8 cellular contexts compared by ENCODE assay signal in genomic region chr21:34243562-34243961, GRCh38.
DNase-seq lines count a peak whose midpoint lies in the region; ATAC-seq and TF ChIP-seq lines count a peak whose summit lies in the region.

No MANE protein-coding gene starts in this region.

- H3K36me3 ChIP-seq in BJ (ENCODE audit: control insufficient read depth, insufficient read depth, low read length) (no peaks in the 10 kb centered on the region), SJCRH30 (no peaks in the 10 kb centered on the region)

- ATAC-seq in stimulated activated naive CD8-positive, alpha-beta T cell treated with anti-CD3 and anti-CD28 coated beads, Interleukin-15, Interleukin-2, amounts not matched to agents 100 U/mL and 50 U/mL, for 24 hours = no peak
- ATAC-seq in HG03432 (IDR thresholded peaks at IDR 0.05; ENCODE audit: unreplicated experiment) (no peak), HG03442 (IDR thresholded peaks at IDR 0.05; ENCODE audit: unreplicated experiment) (no peak), HG03378 (IDR thresholded peaks at IDR 0.05; ENCODE audit: unreplicated experiment) (no peak)

- no peaks in the 10 kb centered on the region for H3K9me3 ChIP-seq in SJCRH30 (replicated peaks)

- H3K27ac ChIP-seq in SJCRH30 = no peak overlapping the region

- POLR2A ChIA-PET in BJ (lab: Charles Lee) = no interaction called here

- peak; percentile 61 for TF ChIP-seq CTCF in BJ (IDR thresholded peaks at IDR 0.05; ENCODE audit: insufficient read depth, low read depth, low read length)

- no peak for DNase-seq in BJ (ENCODE audit: low read depth)
- peak; percentile 11 for DNase-seq in HCEC 1CT
- DNase-seq in SJCRH30 = peak; percentile 19 to 57
- peak; percentile 8 for DNase-seq in fibroblast of peridontal ligament (ENCODE audit: extremely low read depth)
- peak; percentile 21 for DNase-seq in stimulated activated naive CD8-positive, alpha-beta T cell treated with anti-CD3 and anti-CD28 coated beads, Interleukin-15, Interleukin-2, amounts not matched to agents 100 U/mL and 50 U/mL, for 24 hours

- no peaks in the 10 kb centered on the region for H3K4me1 ChIP-seq in SJCRH30

- peaks cover 3% of the 10 kb centered on the region; the same call in 1 of the 2 replicates for H3K27me3 ChIP-seq in BJ (ENCODE audit: control insufficient read depth, insufficient read depth, low read length)
- H3K27me3 ChIP-seq in SJCRH30 = no peaks in the 10 kb centered on the region

- CTCF ChIA-PET in BJ (lab: Yijun Ruan, JAX) = interaction anchor here (0.6 to 3.1 kb wide), 6 partner anchors 12 to 321 kb away, joined by 3 to 29 read pairs (median 3); no protein-coding TSS in a partner anchor

- no peak overlapping the region for H3K4me3 ChIP-seq in BJ (ENCODE audit: low read depth, low read length)
- no peak overlapping the region for H3K4me3 ChIP-seq in SJCRH30
